ENCODE assay signal across 1 cellular context in genomic region chrX:16873106-16873505, GRCh38.
TF ChIP-seq lines count a peak whose summit lies in the region.

No MANE protein-coding gene starts in this region.

TF ChIP-seq in K562, 482 proteins besides CTCF, POLR2A, EP300 and RAD21 (continued from another document):
- TF ChIP-seq ZNF318 (IDR thresholded peaks at IDR 0.05; ENCODE audit: borderline replicate concordance in 1 of 2, low read depth in 1 of 2) = no peak
- TF ChIP-seq TFAP4 (CRISPR knock-in tag; IDR thresholded peaks at IDR 0.05; ENCODE audit: borderline replicate concordance) = no peak
- peak; percentile 45 for TF ChIP-seq ARID1B (IDR thresholded peaks at IDR 0.05)
- no peak for TF ChIP-seq ZBTB8A (IDR thresholded peaks at IDR 0.05; ENCODE audit: partially characterized antibody)
